ENCODE assay signal across 30 cellular contexts in the genomic region with DNA sequence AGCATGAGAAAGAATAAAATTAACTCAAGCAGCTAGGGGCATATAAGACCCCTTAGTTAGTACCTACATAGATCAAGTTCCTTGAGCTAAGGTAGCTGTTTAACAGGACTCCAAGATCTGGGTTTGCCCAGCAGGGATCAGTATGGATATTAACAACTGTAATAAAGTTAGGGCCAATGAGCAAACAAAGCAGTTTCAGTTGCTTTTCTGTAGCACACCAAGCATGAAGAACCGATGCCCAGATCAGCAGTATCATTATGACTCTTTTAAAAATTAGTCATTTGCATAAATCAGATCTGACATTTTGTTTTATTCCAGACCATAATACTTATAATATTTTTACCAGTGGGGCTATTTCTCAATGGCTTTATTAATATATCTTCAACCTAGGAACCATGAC.
DNase-seq lines count a peak whose midpoint lies in the region; ATAC-seq and TF ChIP-seq lines count a peak whose summit lies in the region.
"Had no signal": no experiment of that assay in that cellular context is flagged by ENCODE, and none has a peak within 500 bp of the region (broad histone marks: within the 10 kb centered on the region; RNA-seq: fewer than 3 reads in every experiment).

No MANE protein-coding gene starts in this region.

- H3K4me3 ChIP-seq in GM12865 (ENCODE audit: low read depth, low read length) (no peak overlapping the region), right atrium auricular region (no peak overlapping the region), HAP-1 (no peak overlapping the region)
- H3K4me3 ChIP-seq: dorsolateral prefrontal cortex, esophagus squamous epithelium, left ventricle myocardium inferior, Peyer's patch had no signal

- in situ Hi-C loops in HAP-1 (cut with MboI; ENCODE audit: low sequenced_read_pairs), result no loop called here

- no peaks in the 10 kb centered on the region for H3K4me1 ChIP-seq in right atrium auricular region
- no peaks in the 10 kb centered on the region for H3K4me1 ChIP-seq in HAP-1
- H3K4me1 ChIP-seq: esophagus squamous epithelium, foreskin keratinocyte, left ventricle myocardium inferior, Peyer's patch had no signal

- H3K36me3 ChIP-seq in right atrium auricular region, result no peaks in the 10 kb centered on the region
- H3K36me3 ChIP-seq in HAP-1 (replicated peaks), result no peaks in the 10 kb centered on the region
- H3K36me3 ChIP-seq: esophagus squamous epithelium, left ventricle myocardium inferior, Peyer's patch had no signal

- no peaks in the 10 kb centered on the region for H3K9me3 ChIP-seq in right atrium auricular region
- no peaks in the 10 kb centered on the region for H3K9me3 ChIP-seq in HAP-1
- H3K9me3 ChIP-seq: esophagus squamous epithelium, left ventricle myocardium inferior, Peyer's patch had no signal

- no peak for TF ChIP-seq CTCF in GM12865 (IDR thresholded peaks at IDR 0.05; ENCODE audit: insufficient read depth, low read depth, low read length, missing control alignments)
- no peak for TF ChIP-seq CTCF in right atrium auricular region (IDR thresholded peaks at IDR 0.05)

- H3K27me3 ChIP-seq in right atrium auricular region (no peaks in the 10 kb centered on the region), HAP-1 (ENCODE audit: low read depth) (no peaks in the 10 kb centered on the region)
- H3K27me3 ChIP-seq: dorsolateral prefrontal cortex, esophagus squamous epithelium, foreskin keratinocyte, Peyer's patch had no signal

- peak; percentile 43 for ATAC-seq in HG02678 (IDR thresholded peaks at IDR 0.05; ENCODE audit: unreplicated experiment)
- ATAC-seq in HG03354 (IDR thresholded peaks at IDR 0.05; ENCODE audit: poor library complexity, severe bottlenecking, unreplicated experiment), result peak; percentile 85
- ATAC-seq in HG03095 (IDR thresholded peaks at IDR 0.05; ENCODE audit: unreplicated experiment), result no peak
- ATAC-seq: activated CD8-positive, alpha-beta T cell treated with anti-CD3 and anti-CD28 coated beads, Interleukin-2, amount 10 ng/mL, durations not matched to agents 7 days and 5 days; activated naive CD4-positive, alpha-beta T cell treated with anti-CD3 and anti-CD28 coated beads, Interleukin-2, amount 50 U/mL, for 72 hours; foreskin keratinocyte had no signal

- no peak overlapping the region for H3K27ac ChIP-seq in right atrium auricular region
- H3K27ac ChIP-seq: 22Rv1, dorsolateral prefrontal cortex, esophagus squamous epithelium, foreskin keratinocyte, left ventricle myocardium inferior, Peyer's patch, VCaP had no signal

- DNase-seq in GM12865 (ENCODE audit: low read depth), result peak; percentile 2
- peak; percentile 1 for DNase-seq in GM19240 (ENCODE audit: insufficient read length, low spot score)
- DNase-seq in NCI-H1105 (lab: John Stamatoyannopoulos, UW), result no peak
- DNase-seq in right atrium auricular region (ENCODE audit: low spot score), result no peak
- no peak for DNase-seq in HAP-1 (ENCODE audit: low spot score in 2 of 2)
- DNase-seq: activated CD4-positive, alpha-beta T cell treated with anti-CD3 and anti-CD28 coated beads for 4 hours; activated CD8-positive, alpha-beta T cell treated with anti-CD3 and anti-CD28 coated beads, Interleukin-2, amount 10 ng/mL, durations not matched to agents 7 days and 5 days; C1 segment of cervical spinal cord; dorsolateral prefrontal cortex; esophagus squamous epithelium; foreskin keratinocyte; head of caudate nucleus; islet precursor cell; left ventricle myocardium inferior; mesenchymal stem cell; NCI-H1417 treated with DMSO at 0.1 percent for 48 hours; NCI-H2029 treated with DMSO at 0.1 percent for 48 hours; NCI-H345; nephron progenitor cell; Peyer's patch; SHP77 treated with DMSO at 0.1 percent for 48 hours; small intestine; stimulated activated CD4-positive, alpha-beta T cell treated with anti-CD3 and anti-CD28 coated beads, Interleukin-1b, Interleukin-23, amount 100 ng/mL, for 48 hours; stimulated activated naive CD4-positive, alpha-beta T cell treated with Interleukin-2 at 50 U/mL for 16 hours had no signal

Comparison
In these comparisons a context has a peak if more than half of its experiments do, and no peak if none do; other contexts are left out.
1. DNase-seq: peak in GM12865 (single experiment) and GM19240 (single experiment); none in NCI-H1105 (single experiment), right atrium auricular region (single experiment) and HAP-1 (0 of 2).